Comparison of ENCODE assay signal across 33 cellular contexts in the genomic region with DNA sequence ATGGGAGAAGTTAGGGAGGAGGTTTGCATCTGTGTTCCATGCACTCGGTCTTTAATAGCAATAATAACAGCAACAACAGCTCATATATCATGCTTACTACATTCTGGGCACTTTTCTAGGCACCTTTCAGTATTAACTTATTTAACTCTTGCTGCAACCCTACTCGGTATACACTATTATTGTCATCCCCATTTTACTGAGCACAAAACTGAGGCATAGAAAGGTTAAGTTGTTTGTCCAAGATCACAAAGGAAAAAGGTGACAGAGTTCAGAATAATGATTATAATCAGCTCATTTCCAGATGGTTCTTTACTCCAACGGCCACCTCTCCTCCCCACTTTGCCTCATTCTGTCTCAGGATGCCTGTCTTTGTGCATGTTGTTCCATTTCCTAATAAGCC.
"Had no signal": no experiment of that assay in that cellular context is flagged by ENCODE, and none has a peak within 500 bp of the region (broad histone marks: within the 10 kb centered on the region; RNA-seq: fewer than 3 reads in every experiment).

No MANE protein-coding gene starts in this region.

- H3K27ac ChIP-seq: adrenal gland, ascending aorta, body of pancreas, brain microvascular endothelial cell, breast epithelium, cardiac muscle cell had no signal

- H3K4me3 ChIP-seq: adrenal gland, ascending aorta, body of pancreas, breast epithelium, cardiac muscle cell had no signal

- H3K27me3 ChIP-seq: adrenal gland, ascending aorta, body of pancreas, brain microvascular endothelial cell, breast epithelium, cardiac muscle cell had no signal

- DNase-seq: activated effector memory CD4-positive, alpha-beta T cell treated with anti-CD3 and anti-CD28 coated beads, Interleukin-2, amount 50 U/mL, for 16 hours; activated effector memory CD4-positive, alpha-beta T cell treated with Interleukin-2 at 50 U/mL for 16 hours; activated gamma-delta T cell; activated gamma-delta T cell treated with Interleukin-2 at 50 U/mL for 16 hours; activated naive CD4-positive, alpha-beta T cell; activated naive CD4-positive, alpha-beta T cell treated with anti-CD3 and anti-CD28 coated beads for 36 hours; activated naive CD4-positive, alpha-beta T cell treated with anti-CD3 and anti-CD28 coated beads, Interleukin-2, amount 10 ng/mL, durations not matched to agents 7 days and 5 days; activated naive CD4-positive, alpha-beta T cell treated with anti-CD3 and anti-CD28 coated beads, Interleukin-2, amount 50 U/mL, for 16 hours; activated naive CD4-positive, alpha-beta T cell treated with Interleukin-2 at 50 U/mL for 16 hours; activated naive CD8-positive, alpha-beta T cell treated with anti-CD3 and anti-CD28 coated beads for 36 hours; activated naive CD8-positive, alpha-beta T cell treated with anti-CD3 and anti-CD28 coated beads, Interleukin-2, amount 10 ng/mL, durations not matched to agents 7 days and 5 days; activated naive CD8-positive, alpha-beta T cell treated with anti-CD3 and anti-CD28 coated beads, Interleukin-2, amount 50 U/mL, for 24 hours; activated T-cell treated with anti-CD3 and anti-CD28 coated beads, Interleukin-2, amount 50 U/mL, for 24 hours; activated T-cell treated with anti-CD3 and anti-CD28 coated beads, Interleukin-2, amount 50 U/mL, for 4 hours; activated T-cell treated with anti-CD3 and anti-CD28 coated beads, Interleukin-2, amount 50 U/mL, for 48 hours; activated T-cell treated with anti-CD3 and anti-CD28 coated beads, Interleukin-2, amount 50 U/mL, for 72 hours; adrenal gland; amniotic stem cell; amygdala; anterior cingulate cortex; aorta; body of pancreas; brain microvascular endothelial cell; caudate nucleus; central memory CD4-positive, alpha-beta T cell; cerebellar nuclear complex had no signal

- ATAC-seq: activated naive CD4-positive, alpha-beta T cell treated with anti-CD3 and anti-CD28 coated beads, Interleukin-2, amount 50 U/mL, for 72 hours; activated naive CD8-positive, alpha-beta T cell treated with anti-CD3 and anti-CD28 coated beads, Interleukin-2, amount 50 U/mL, for 24 hours; activated T-cell treated with anti-CD3 and anti-CD28 coated beads, Interleukin-2, amount 50 U/mL, for 4 hours; activated T-cell treated with anti-CD3 and anti-CD28 coated beads, Interleukin-2, amount 50 U/mL, for 72 hours; activated T-helper 17 cell treated with anti-CD3 and anti-CD28 coated beads, Interleukin-2, amount 50 U/mL, for 72 hours; body of pancreas had no signal

- H3K36me3 ChIP-seq: adrenal gland, ascending aorta, brain microvascular endothelial cell, cardiac muscle cell had no signal

- H3K4me1 ChIP-seq: adrenal gland, ascending aorta, body of pancreas, breast epithelium had no signal

- H3K9me3 ChIP-seq: adrenal gland, ascending aorta, body of pancreas, breast epithelium had no signal

- FAIRE-seq: astrocyte, bronchial epithelial cell had no signal
